8 cellular contexts compared by ENCODE assay signal in genomic region chr1:157156058-157156541, GRCh38. TPM values are rescaled to one million over a fixed set of nuclear protein-coding genes. Genes with fewer than 3 reads are reported as not detected.
A peak's percentile ranks its signal among the peaks of the same experiment; 100 is the strongest.
DNase-seq lines count a peak whose midpoint lies in the region; ATAC-seq and TF ChIP-seq lines count a peak whose summit lies in the region.

No MANE protein-coding gene starts in this region.

- H3K27me3 ChIP-seq in left lung: peaks cover 0 to 4% of the 10 kb centered on the region in 2 donors

- no peaks in the 10 kb centered on the region for H3K9me3 Mint-ChIP-seq in activated CD4-positive, alpha-beta T cell treated with anti-CD3 and anti-CD28 coated beads for 36 hours (ENCODE audit: low read depth)
- no peaks in the 10 kb centered on the region for H3K9me3 Mint-ChIP-seq in central memory CD8-positive, alpha-beta T cell

- peaks cover 16% of the 10 kb centered on the region for H3K4me1 Mint-ChIP-seq in activated CD4-positive, alpha-beta T cell treated with anti-CD3 and anti-CD28 coated beads for 36 hours
- peaks cover 16% of the 10 kb centered on the region for H3K4me1 Mint-ChIP-seq in central memory CD8-positive, alpha-beta T cell

- no peaks in the 10 kb centered on the region for H3K36me3 ChIP-seq in left lung

- DNase-seq in AG20443 (ENCODE audit: low spot score) (peak; percentile 85), H4 (ENCODE audit: low spot score) (peak; percentile 49), NCI-H2227 (lab: John Stamatoyannopoulos, UW; ENCODE audit: unreplicated experiment) (peak; percentile 80), left lung (peak; percentile 79 to 93)
- DNase-seq in activated CD4-positive, alpha-beta T cell treated with anti-CD3 and anti-CD28 coated beads for 36 hours: peak; percentile 89
- DNase-seq in central memory CD8-positive, alpha-beta T cell (ENCODE audit: low spot score in 2 of 2): peak; percentile 63 to 75
- DNase-seq in stimulated activated CD4-positive, alpha-beta T cell treated with anti-CD3 and anti-CD28 coated beads, TNF-alpha, amount 100 ng/mL, for 24 hours (ENCODE audit: low read depth in 3 of 3): peak; percentile 62 to 73 (median 64)

- no peak overlapping the region for H3K27ac ChIP-seq in left lung

- no peaks in the 10 kb centered on the region for H3K9me3 ChIP-seq in left lung

- no peaks in the 10 kb centered on the region for H3K36me3 Mint-ChIP-seq in activated CD4-positive, alpha-beta T cell treated with anti-CD3 and anti-CD28 coated beads for 36 hours (ENCODE audit: low read depth)
- no peaks in the 10 kb centered on the region for H3K36me3 Mint-ChIP-seq in central memory CD8-positive, alpha-beta T cell (ENCODE audit: insufficient read depth)

- peak; percentile 88 for ATAC-seq in activated CD4-positive, alpha-beta T cell treated with anti-CD3 and anti-CD28 coated beads for 36 hours
- no peak for ATAC-seq in central memory CD8-positive, alpha-beta T cell (replicated peaks; ENCODE audit: extremely low read depth, poor library complexity, severe bottlenecking)
- peak; percentile 87 for ATAC-seq in left lung
- no peak for ATAC-seq in GM19467 (IDR thresholded peaks at IDR 0.05; ENCODE audit: unreplicated experiment)

- no peak overlapping the region for H3K4me3 Mint-ChIP-seq in activated CD4-positive, alpha-beta T cell treated with anti-CD3 and anti-CD28 coated beads for 36 hours
- H3K4me3 Mint-ChIP-seq in central memory CD8-positive, alpha-beta T cell: no peak overlapping the region

- CTCF ChIA-PET in activated CD4-positive, alpha-beta T cell treated with anti-CD3 and anti-CD28 coated beads for 36 hours (lab: Charles Lee): interaction anchor here (0.7 to 16.6 kb wide), 23 partner anchors 9 to 349 kb away, joined by 3 to 455 read pairs (median 5); partner anchors contain the start of genes ETV3 and ETV3L

- no peak overlapping the region for H3K4me3 ChIP-seq in left lung

- peak; percentile 96 to 99 for TF ChIP-seq CTCF in left lung (IDR thresholded peaks at IDR 0.05)

- peaks cover 21 to 29% of the 10 kb centered on the region in 2 donors for H3K4me1 ChIP-seq in left lung

- peaks cover 11% of the 10 kb centered on the region for H3K27me3 Mint-ChIP-seq in activated CD4-positive, alpha-beta T cell treated with anti-CD3 and anti-CD28 coated beads for 36 hours
- peaks cover 34% of the 10 kb centered on the region for H3K27me3 Mint-ChIP-seq in central memory CD8-positive, alpha-beta T cell

- intact Hi-C loops in activated CD4-positive, alpha-beta T cell treated with anti-CD3 and anti-CD28 coated beads for 36 hours (cut with DNase I, micrococcal nuclease): loop anchor here (1.0 kb wide), 1 partner anchor 66 kb away; no protein-coding TSS in a partner anchor
- intact Hi-C loops in left lung (cut with DNase I): loop anchor here in 1 of 2 donors (10.0 kb wide), 1 partner anchor 61 kb away; the partner anchor contains the start of gene ETV3L

- POLR2A ChIA-PET in activated CD4-positive, alpha-beta T cell treated with anti-CD3 and anti-CD28 coated beads for 36 hours (lab: Charles Lee): interaction anchor here (0.7 to 2.1 kb wide), 2 partner anchors 29 to 66 kb away, joined by 5 to 11 read pairs; no protein-coding TSS in a partner anchor

- no peak overlapping the region for H3K27ac Mint-ChIP-seq in activated CD4-positive, alpha-beta T cell treated with anti-CD3 and anti-CD28 coated beads for 36 hours
- H3K27ac Mint-ChIP-seq in central memory CD8-positive, alpha-beta T cell (ENCODE audit: low read depth): peak overlapping the region; percentile 47

RNA-seq across cellular contexts. Expression of gene ETV3, which starts 17.9 kb away (rescaled TPM):
- 3.2 and 5.6 TPM in 2 replicates for total RNA-seq in H4 (2014; rRNA removed; shearing (Covaris generic))
- 10 to 100 TPM; 32.0 to 36.7 TPM for total RNA-seq in activated CD4-positive, alpha-beta T cell treated with anti-CD3 and anti-CD28 coated beads for 36 hours
- total RNA-seq in left lung: 10 to 100 TPM; 23.3 to 26.3 TPM

RNA-seq across cellular contexts. Expression of gene ETV3L, which starts 56.5 kb away (rescaled TPM):
- not detected in 2 replicates for total RNA-seq in H4 (2014; rRNA removed; shearing (Covaris generic))
- not detected for total RNA-seq in activated CD4-positive, alpha-beta T cell treated with anti-CD3 and anti-CD28 coated beads for 36 hours
- not detected for total RNA-seq in left lung

Comparison
In these comparisons a context has a peak if more than half of its experiments do, and no peak if none do; other contexts are left out.
1. ATAC-seq: peak in activated CD4-positive, alpha-beta T cell treated with anti-CD3 and anti-CD28 coated beads for 36 hours (single experiment) and left lung (single experiment); none in central memory CD8-positive, alpha-beta T cell (single experiment) and GM19467 (single experiment).
2. Peak in every context shown above with its lines, with median percentiles within 50 percentile points of each other: DNase-seq.